1 cellular context compared by ENCODE assay signal in the genomic region with DNA sequence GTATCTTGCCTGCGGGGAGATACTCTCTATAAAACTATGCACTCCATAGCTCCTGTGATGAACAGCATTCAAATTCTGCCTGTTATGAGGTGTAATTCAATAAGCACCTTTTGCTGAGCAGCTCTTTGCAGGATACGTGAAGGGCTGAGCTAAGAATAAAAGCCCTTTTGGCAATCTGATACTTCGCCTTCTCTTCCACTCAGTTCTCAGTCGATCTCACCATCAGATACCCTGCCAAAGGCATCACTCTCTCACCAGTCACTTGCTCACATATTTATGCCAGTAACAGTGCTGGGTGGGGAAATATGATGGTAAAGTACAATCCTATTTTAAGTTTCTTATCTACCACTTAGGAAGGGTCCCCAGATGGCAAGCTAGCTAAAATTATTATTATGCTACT.
TF ChIP-seq lines count a peak whose summit lies in the region.

No MANE protein-coding gene starts in this region.

TF ChIP-seq in SK-N-SH treated with all-trans-retinoic acid at 6 μM for 48 hours, 23 proteins besides CTCF, POLR2A, EP300 and RAD21 (continued from another document):
- TF ChIP-seq SNAI2 (CRISPR knock-in tag; IDR thresholded peaks at IDR 0.05) (no peak), BACH2 (CRISPR knock-in tag; IDR thresholded peaks at IDR 0.05; ENCODE audit: borderline replicate concordance) (no peak), RARB (CRISPR knock-in tag; IDR thresholded peaks at IDR 0.05) (no peak), TOX (CRISPR knock-in tag; IDR thresholded peaks at IDR 0.05; ENCODE audit: borderline replicate concordance) (no peak)
- TF ChIP-seq, protein P1, sequence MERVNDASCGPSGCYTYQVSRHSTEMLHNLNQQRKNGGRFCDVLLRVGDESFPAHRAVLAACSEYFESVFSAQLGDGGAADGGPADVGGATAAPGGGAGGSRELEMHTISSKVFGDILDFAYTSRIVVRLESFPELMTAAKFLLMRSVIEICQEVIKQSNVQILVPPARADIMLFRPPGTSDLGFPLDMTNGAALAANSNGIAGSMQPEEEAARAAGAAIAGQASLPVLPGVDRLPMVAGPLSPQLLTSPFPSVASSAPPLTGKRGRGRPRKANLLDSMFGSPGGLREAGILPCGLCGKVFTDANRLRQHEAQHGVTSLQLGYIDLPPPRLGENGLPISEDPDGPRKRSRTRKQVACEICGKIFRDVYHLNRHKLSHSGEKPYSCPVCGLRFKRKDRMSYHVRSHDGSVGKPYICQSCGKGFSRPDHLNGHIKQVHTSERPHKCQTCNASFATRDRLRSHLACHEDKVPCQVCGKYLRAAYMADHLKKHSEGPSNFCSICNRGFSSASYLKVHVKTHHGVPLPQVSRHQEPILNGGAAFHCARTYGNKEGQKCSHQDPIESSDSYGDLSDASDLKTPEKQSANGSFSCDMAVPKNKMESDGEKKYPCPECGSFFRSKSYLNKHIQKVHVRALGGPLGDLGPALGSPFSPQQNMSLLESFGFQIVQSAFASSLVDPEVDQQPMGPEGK (CRISPR knock-in tag; IDR thresholded peaks at IDR 0.05; ENCODE audit: borderline replicate concordance) = no peak
TF ChIP-seq in SK-N-SH treated with all-trans-retinoic acid at 6 μM for 48 hours: peak in this region for 0.
